15 cellular contexts compared by ENCODE assay signal in genomic region chr2:224976629-224977525, GRCh38.
DNase-seq lines count a peak whose midpoint lies in the region; ATAC-seq and TF ChIP-seq lines count a peak whose summit lies in the region.
"Had no signal": no experiment of that assay in that cellular context is flagged by ENCODE, and none has a peak within 500 bp of the region (broad histone marks: within the 10 kb centered on the region; RNA-seq: fewer than 3 reads in every experiment).

No MANE protein-coding gene starts in this region.

- no peak overlapping the region for H3K4me3 Mint-ChIP-seq in activated T-cell treated with anti-CD3 and anti-CD28 coated beads, Interleukin-2, amount 50 U/mL, for 24 hours
- no peak overlapping the region for H3K4me3 Mint-ChIP-seq in activated CD8-positive, alpha-beta T cell treated with anti-CD3 and anti-CD28 coated beads, Interleukin-2, amount 10 ng/mL, durations not matched to agents 7 days and 5 days
- H3K4me3 Mint-ChIP-seq: endodermal cell had no signal

- ATAC-seq in HG02588 (IDR thresholded peaks at IDR 0.05; ENCODE audit: unreplicated experiment) (peak; percentile 33), gastroesophageal sphincter (no peak)
- peak; percentile 40 for ATAC-seq in activated CD8-positive, alpha-beta T cell treated with anti-CD3 and anti-CD28 coated beads, Interleukin-2, amount 10 ng/mL, durations not matched to agents 7 days and 5 days
- peak; percentile 35 for ATAC-seq in stimulated activated naive CD8-positive, alpha-beta T cell treated with anti-CD3 and anti-CD28 coated beads, Interleukin-15, Interleukin-2, amounts not matched to agents 100 U/mL and 50 U/mL, for 24 hours

- TF ChIP-seq POLR2A in sigmoid colon (IDR thresholded peaks at IDR 0.05) (no peak), gastroesophageal sphincter (IDR thresholded peaks at IDR 0.05) (no peak)

- 85 to 91% methylated on average over 7 of the region's 7 CpGs for WGBS in sigmoid colon, 2 donors
- 74 to 80% methylated on average over 6 to 7 of the region's 7 CpGs for WGBS in gastroesophageal sphincter (ENCODE audit: low coverage in 1 of 2), 2 donors

- H3K4me1 ChIP-seq in sigmoid colon: no peaks in the 10 kb centered on the region
- peaks cover 0 to 10% (median 0%) of the 10 kb centered on the region in 3 donors for H3K4me1 ChIP-seq in gastroesophageal sphincter
- H3K4me1 ChIP-seq: SJSA1, uterus had no signal

- TF ChIP-seq CTCF in sigmoid colon (IDR thresholded peaks at IDR 0.05) (no peak), gastroesophageal sphincter (IDR thresholded peaks at IDR 0.05) (no peak)

- no peak overlapping the region for H3K4me3 ChIP-seq in sigmoid colon
- no peak overlapping the region for H3K4me3 ChIP-seq in gastroesophageal sphincter
- H3K4me3 ChIP-seq: SJSA1, uterus had no signal

- no peaks in the 10 kb centered on the region for H3K27me3 ChIP-seq in sigmoid colon
- no peaks in the 10 kb centered on the region for H3K27me3 ChIP-seq in gastroesophageal sphincter
- H3K27me3 ChIP-seq: SJSA1, uterus had no signal

- H3K9me3 ChIP-seq in sigmoid colon (no peaks in the 10 kb centered on the region), gastroesophageal sphincter (no peaks in the 10 kb centered on the region)
- H3K9me3 ChIP-seq: SJSA1, uterus had no signal

- intact Hi-C loops in sigmoid colon (cut with DNase I): no loop called here

- no peaks in the 10 kb centered on the region for H3K9me3 Mint-ChIP-seq in activated T-cell treated with anti-CD3 and anti-CD28 coated beads, Interleukin-2, amount 50 U/mL, for 24 hours
- no peaks in the 10 kb centered on the region for H3K9me3 Mint-ChIP-seq in activated CD8-positive, alpha-beta T cell treated with anti-CD3 and anti-CD28 coated beads, Interleukin-2, amount 10 ng/mL, durations not matched to agents 7 days and 5 days (ENCODE audit: insufficient read depth)
- H3K9me3 Mint-ChIP-seq: endodermal cell had no signal

- H3K36me3 Mint-ChIP-seq in activated T-cell treated with anti-CD3 and anti-CD28 coated beads, Interleukin-2, amount 50 U/mL, for 24 hours (ENCODE audit: low read depth): peaks cover 40% of the 10 kb centered on the region
- H3K36me3 Mint-ChIP-seq in activated CD8-positive, alpha-beta T cell treated with anti-CD3 and anti-CD28 coated beads, Interleukin-2, amount 10 ng/mL, durations not matched to agents 7 days and 5 days (ENCODE audit: low read depth): peaks cover 56% of the 10 kb centered on the region

- peaks cover 77% of the 10 kb centered on the region for H3K4me1 Mint-ChIP-seq in activated T-cell treated with anti-CD3 and anti-CD28 coated beads, Interleukin-2, amount 50 U/mL, for 24 hours (ENCODE audit: low read depth)
- H3K4me1 Mint-ChIP-seq in activated CD8-positive, alpha-beta T cell treated with anti-CD3 and anti-CD28 coated beads, Interleukin-2, amount 10 ng/mL, durations not matched to agents 7 days and 5 days (ENCODE audit: low read depth): peaks cover 74% of the 10 kb centered on the region
- H3K4me1 Mint-ChIP-seq: endodermal cell had no signal

- CTCF ChIA-PET in activated CD8-positive, alpha-beta T cell treated with anti-CD3 and anti-CD28 coated beads, Interleukin-2, amount 10 ng/mL, durations not matched to agents 7 days and 5 days (lab: Charles Lee): interaction anchor here (0.7 to 1.6 kb wide), 4 partner anchors 24 to 1814 kb away, joined by 3 to 5 read pairs (median 3); no protein-coding TSS in a partner anchor

- no peak for TF ChIP-seq EP300 in sigmoid colon (IDR thresholded peaks at IDR 0.05)
- no peak for TF ChIP-seq EP300 in gastroesophageal sphincter (IDR thresholded peaks at IDR 0.05)

- DNase-seq in activated T-cell treated with anti-CD3 and anti-CD28 coated beads, Interleukin-2, amount 50 U/mL, for 24 hours: no peak
- DNase-seq in activated T-cell treated with anti-CD3 and anti-CD28 coated beads for 4 hours: no peak
- no peak for DNase-seq in activated CD8-positive, alpha-beta T cell treated with anti-CD3 and anti-CD28 coated beads, Interleukin-2, amount 10 ng/mL, durations not matched to agents 7 days and 5 days
- no peak for DNase-seq in stimulated activated naive CD8-positive, alpha-beta T cell treated with anti-CD3 and anti-CD28 coated beads, Interleukin-15, Interleukin-2, amounts not matched to agents 100 U/mL and 50 U/mL, for 24 hours
- no peak for DNase-seq in sigmoid colon
- DNase-seq in NCI-H345 treated with DMSO at 0.1 percent for 48 hours (lab: John Stamatoyannopoulos, UW; ENCODE audit: unreplicated experiment): no peak
- DNase-seq: endodermal cell, foreskin melanocyte, NCI-H2029 treated with DMSO at 0.1 percent for 48 hours, posterior cingulate gyrus, uterus had no signal

- H3K36me3 ChIP-seq in sigmoid colon (no peaks in the 10 kb centered on the region), gastroesophageal sphincter (no peaks in the 10 kb centered on the region)
- H3K36me3 ChIP-seq: SJSA1, uterus had no signal

- H3K27me3 Mint-ChIP-seq in activated T-cell treated with anti-CD3 and anti-CD28 coated beads, Interleukin-2, amount 50 U/mL, for 24 hours: no peaks in the 10 kb centered on the region
- H3K27me3 Mint-ChIP-seq in activated CD8-positive, alpha-beta T cell treated with anti-CD3 and anti-CD28 coated beads, Interleukin-2, amount 10 ng/mL, durations not matched to agents 7 days and 5 days (ENCODE audit: low read depth): no peaks in the 10 kb centered on the region

- POLR2A ChIA-PET in activated CD8-positive, alpha-beta T cell treated with anti-CD3 and anti-CD28 coated beads, Interleukin-2, amount 10 ng/mL, durations not matched to agents 7 days and 5 days (lab: Charles Lee): interaction anchor here (1.0 kb wide), 1 partner anchor 24 kb away, joined by 3 read pairs; no protein-coding TSS in a partner anchor

- no peak overlapping the region for H3K27ac ChIP-seq in sigmoid colon
- H3K27ac ChIP-seq in gastroesophageal sphincter: no peak overlapping the region
- H3K27ac ChIP-seq: HL-60, SJSA1, uterus had no signal

- H3K27ac Mint-ChIP-seq in activated T-cell treated with anti-CD3 and anti-CD28 coated beads, Interleukin-2, amount 50 U/mL, for 24 hours: peak overlapping the region; percentile 60
- peak overlapping the region; percentile 72 for H3K27ac Mint-ChIP-seq in activated CD8-positive, alpha-beta T cell treated with anti-CD3 and anti-CD28 coated beads, Interleukin-2, amount 10 ng/mL, durations not matched to agents 7 days and 5 days
- H3K27ac Mint-ChIP-seq: endodermal cell had no signal
